Comparison of ENCODE assay signal across 1 cellular context in the genomic region with DNA sequence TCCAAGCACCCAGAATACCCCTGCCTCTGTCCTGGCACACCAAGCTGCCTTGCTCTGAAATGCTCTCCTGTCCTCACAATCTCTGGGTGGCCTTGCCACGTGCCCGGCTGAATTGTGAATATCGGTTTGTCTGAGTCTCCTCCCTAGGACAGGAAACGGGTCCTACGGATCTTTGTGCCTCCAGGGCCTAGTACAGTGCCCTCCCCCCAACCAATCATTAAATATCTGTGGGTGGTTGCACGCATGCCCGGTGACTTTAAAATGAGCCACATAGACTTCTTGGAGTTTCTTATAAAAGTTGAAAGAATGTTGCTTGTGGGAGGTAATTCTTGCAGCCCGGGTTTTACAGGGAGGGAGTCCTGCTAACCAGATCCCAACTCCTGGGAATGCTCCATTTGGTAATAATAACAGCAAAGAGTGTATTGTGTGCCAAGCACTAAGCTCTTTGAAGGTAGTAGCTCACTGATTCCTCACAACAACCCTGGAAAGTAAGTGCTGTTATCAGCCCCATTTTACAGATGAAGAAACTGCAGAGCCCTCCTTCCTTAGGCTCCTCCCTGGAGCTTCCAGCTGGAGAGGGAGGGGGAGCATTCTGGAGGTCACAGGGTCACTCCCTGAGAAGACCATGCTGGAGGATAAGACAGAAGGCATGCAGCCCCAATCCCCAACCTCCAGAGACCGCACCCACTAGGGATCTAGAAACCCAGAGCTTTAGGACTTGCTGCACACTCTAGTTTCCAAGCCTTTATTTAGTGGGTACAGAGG.
TF ChIP-seq lines count a peak whose summit lies in the region.

No MANE protein-coding gene starts in this region.

TF ChIP-seq in K562, 482 proteins besides CTCF, POLR2A, EP300 and RAD21:
- TF ChIP-seq RBM25 (IDR thresholded peaks at IDR 0.05; ENCODE audit: low read depth, low read length, severe bottlenecking): peak; percentile 15
- TF ChIP-seq, protein P1, sequence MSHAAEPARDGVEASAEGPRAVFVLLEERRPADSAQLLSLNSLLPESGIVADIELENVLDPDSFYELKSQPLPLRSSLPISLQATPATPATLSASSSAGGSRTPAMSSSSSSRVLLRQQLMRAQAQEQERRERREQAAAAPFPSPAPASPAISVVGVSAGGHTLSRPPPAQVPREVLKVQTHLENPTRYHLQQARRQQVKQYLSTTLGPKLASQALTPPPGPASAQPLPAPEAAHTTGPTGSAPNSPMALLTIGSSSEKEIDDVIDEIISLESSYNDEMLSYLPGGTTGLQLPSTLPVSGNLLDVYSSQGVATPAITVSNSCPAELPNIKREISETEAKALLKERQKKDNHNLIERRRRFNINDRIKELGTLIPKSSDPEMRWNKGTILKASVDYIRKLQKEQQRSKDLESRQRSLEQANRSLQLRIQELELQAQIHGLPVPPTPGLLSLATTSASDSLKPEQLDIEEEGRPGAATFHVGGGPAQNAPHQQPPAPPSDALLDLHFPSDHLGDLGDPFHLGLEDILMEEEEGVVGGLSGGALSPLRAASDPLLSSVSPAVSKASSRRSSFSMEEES (CRISPR knock-in tag; IDR thresholded peaks at IDR 0.05): no peak
